ENCODE assay signal across 1 cellular context in genomic region chr16:287981-288920, GRCh38.
TF ChIP-seq lines count a peak whose summit lies in the region.

No MANE protein-coding gene starts in this region.

TF ChIP-seq in HepG2, 621 proteins besides CTCF, POLR2A, EP300 and RAD21:
- TF ChIP-seq AGO2 (optimal IDR thresholded peaks at IDR 0.05; ENCODE audit: low read depth, low read length) = peak; percentile 30
- TF ChIP-seq SKIL (CRISPR knock-in tag; IDR thresholded peaks at IDR 0.05; ENCODE audit: borderline replicate concordance) = no peak
